In genomic region chr5:157113007-157113406, GRCh38 we compare ENCODE assay signal across 1 cellular context.
TF ChIP-seq lines count a peak whose summit lies in the region.

No MANE protein-coding gene starts in this region.

TF ChIP-seq in GM23338, 12 proteins besides CTCF, POLR2A, EP300 and RAD21 (continued from another document):
- no peak for TF ChIP-seq ZNF114 (CRISPR knock-in tag; IDR thresholded peaks at IDR 0.05)
- TF ChIP-seq ETS1 (IDR thresholded peaks at IDR 0.05), result no peak
- TF ChIP-seq NANOG (IDR thresholded peaks at IDR 0.05; ENCODE audit: borderline replicate concordance), result no peak
- no peak for TF ChIP-seq ZNF462 (CRISPR knock-in tag; IDR thresholded peaks at IDR 0.05)
- no peak for TF ChIP-seq STAT1 (IDR thresholded peaks at IDR 0.05; ENCODE audit: unreplicated experiment)
- TF ChIP-seq EZH2 (IDR thresholded peaks at IDR 0.05; ENCODE audit: low read depth, unreplicated experiment), result no peak
- no peak for TF ChIP-seq POLR2AphosphoS5 (IDR thresholded peaks at IDR 0.05; ENCODE audit: low read depth)
